ENCODE assay signal across 9 cellular contexts in the genomic region with DNA sequence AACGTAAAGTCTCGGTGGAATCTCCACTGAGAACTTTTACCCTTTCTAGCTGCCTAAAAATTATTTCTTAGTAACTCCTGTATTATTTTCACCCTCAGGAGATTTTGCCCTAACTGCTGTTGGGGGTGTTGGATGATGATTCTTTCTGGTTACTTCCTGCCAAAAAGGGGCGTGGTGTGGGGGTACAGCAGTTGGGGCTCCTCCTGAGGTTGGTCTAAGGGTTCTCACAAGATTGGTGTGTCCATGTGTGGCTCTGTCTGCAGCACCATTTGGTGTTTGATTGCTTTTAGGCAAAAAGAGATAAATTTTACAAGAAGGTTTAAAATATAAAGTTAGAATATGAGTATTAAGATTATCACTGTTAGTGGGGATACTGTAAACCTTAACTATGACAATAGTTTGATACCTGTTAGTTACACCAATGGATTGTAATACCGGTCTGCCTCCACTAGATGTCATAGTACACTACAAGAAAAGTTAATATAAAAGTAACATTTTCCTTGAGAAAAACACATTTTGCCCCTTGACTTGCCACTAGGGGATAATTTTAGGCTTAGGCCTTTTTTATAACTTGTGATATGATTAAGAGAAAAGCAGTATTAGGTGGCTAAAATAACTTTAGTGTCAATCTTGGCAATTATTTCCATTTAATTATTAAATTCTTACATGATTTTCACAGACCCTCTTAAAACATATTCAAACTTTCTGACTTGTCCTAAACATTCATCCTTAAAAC.
DNase-seq lines count a peak whose midpoint lies in the region; ATAC-seq and TF ChIP-seq lines count a peak whose summit lies in the region.
"Had no signal": no experiment of that assay in that cellular context is flagged by ENCODE, and none has a peak within 500 bp of the region (broad histone marks: within the 10 kb centered on the region; RNA-seq: fewer than 3 reads in every experiment).

No MANE protein-coding gene starts in this region.

- no peak overlapping the region for H3K27ac ChIP-seq in cardiac muscle cell
- H3K27ac ChIP-seq: epithelial cell of prostate had no signal

- H3K27me3 ChIP-seq in cardiac muscle cell: no peaks in the 10 kb centered on the region

- H3K4me1 Mint-ChIP-seq in chondrocyte (ENCODE audit: low read depth): no peaks in the 10 kb centered on the region

- no peak overlapping the region for H3K4me3 Mint-ChIP-seq in chondrocyte (ENCODE audit: unreplicated experiment)

- TF ChIP-seq CTCF in cardiac muscle cell (IDR thresholded peaks at IDR 0.05; ENCODE audit: low read depth, low read length) (peak; percentile 76), chondrocyte (IDR thresholded peaks at IDR 0.05) (peak; percentile 96)

- H3K27ac Mint-ChIP-seq in chondrocyte (ENCODE audit: unreplicated experiment): no peak overlapping the region

- H3K36me3 Mint-ChIP-seq in chondrocyte (ENCODE audit: low read depth): no peaks in the 10 kb centered on the region

- H3K9me3 ChIP-seq in cardiac muscle cell (ENCODE audit: low read depth): peaks cover 2% of the 10 kb centered on the region

- ATAC-seq in Right ventricle myocardium superior (ENCODE audit: poor library complexity) (no peak), HG02610 (IDR thresholded peaks at IDR 0.05; ENCODE audit: unreplicated experiment) (peak; percentile 67), GM19452 (IDR thresholded peaks at IDR 0.05; ENCODE audit: unreplicated experiment) (no peak), GM21381 (IDR thresholded peaks at IDR 0.05; ENCODE audit: unreplicated experiment) (no peak)

- H3K4me1 ChIP-seq in cardiac muscle cell (ENCODE audit: low read depth): no peaks in the 10 kb centered on the region

- peak; percentile 48 to 54 for DNase-seq in cardiac muscle cell (ENCODE audit: low read depth in 1 of 2, low spot score in 1 of 2)
- DNase-seq in Right ventricle myocardium superior: no peak
- peak; percentile 2 for DNase-seq in NCI-H345 treated with DMSO at 0.1 percent for 48 hours (lab: John Stamatoyannopoulos, UW; ENCODE audit: unreplicated experiment)
- no peak for DNase-seq in chondrocyte (ENCODE audit: low spot score)
- peak; percentile 53 for DNase-seq in myocyte (ENCODE audit: low read depth)

- H3K9me3 Mint-ChIP-seq in chondrocyte (ENCODE audit: low read depth): peaks cover 9% of the 10 kb centered on the region

- no peaks in the 10 kb centered on the region for H3K27me3 Mint-ChIP-seq in chondrocyte (ENCODE audit: low read depth)

- intact Hi-C loops in Right ventricle myocardium superior (cut with DNase I): no loop called here

- H3K36me3 ChIP-seq in cardiac muscle cell: no peaks in the 10 kb centered on the region

- no peak overlapping the region for H3K4me3 ChIP-seq in cardiac muscle cell

Comparison
In these comparisons a context has a peak if more than half of its experiments do, and no peak if none do; other contexts are left out.
1. DNase-seq: peak in cardiac muscle cell (2 of 2), NCI-H345 treated with DMSO at 0.1 percent for 48 hours (single experiment) and myocyte (single experiment); none in Right ventricle myocardium superior (single experiment) and chondrocyte (single experiment).